Comparison of ENCODE assay signal across 10 cellular contexts in genomic region chr2:37647941-37648315, GRCh38. TPM values are rescaled to one million over a fixed set of nuclear protein-coding genes. Genes with fewer than 3 reads are reported as not detected.
A peak's percentile ranks its signal among the peaks of the same experiment; 100 is the strongest.
DNase-seq lines count a peak whose midpoint lies in the region; ATAC-seq, FAIRE-seq and TF ChIP-seq lines count a peak whose summit lies in the region.
"Had no signal": no experiment of that assay in that cellular context is flagged by ENCODE, and none has a peak within 500 bp of the region (broad histone marks: within the 10 kb centered on the region; RNA-seq: fewer than 3 reads in every experiment).

No MANE protein-coding gene starts in this region.

- BruUV-seq in GM12878 (replicated peaks; lab: Mats Ljungman, UMichigan), result no TSS peak

- SMC1A ChIA-PET in GM12878 (lab: Charles Lee; ENCODE audit: uncharacterized antibody, unreplicated experiment), result interaction anchor here (0.6 to 3.1 kb wide), 14 partner anchors 9 to 233 kb away, joined by 3 to 22 read pairs (median 5); no protein-coding TSS in a partner anchor

- TF ChIP-seq EP300 in GM12878 (IDR thresholded peaks at IDR 0.05; ENCODE audit: borderline replicate concordance in 1 of 2, control insufficient read depth in 1 of 2, low read depth in 2 of 2, low read length in 2 of 2), result no peak
- TF ChIP-seq EP300 in upper lobe of left lung (IDR thresholded peaks at IDR 0.05), result no peak

- H3K27me3 ChIP-seq in heart left ventricle (no peaks in the 10 kb centered on the region), GM12878 (replicated peaks in 1 of 2; ENCODE audit: control insufficient read depth in 2 of 2, insufficient read depth in 2 of 2, low read length in 1 of 2) (no peaks in the 10 kb centered on the region), upper lobe of left lung (no peaks in the 10 kb centered on the region)
- no peaks in the 10 kb centered on the region for H3K27me3 ChIP-seq in naive thymus-derived CD4-positive, alpha-beta T cell (ENCODE audit: control insufficient read depth in 2 of 2, insufficient read depth in 2 of 2, low read length in 2 of 2)

- TF ChIP-seq CTCF in heart left ventricle (IDR thresholded peaks at IDR 0.05) (no peak), GM12878 (IDR thresholded peaks at IDR 0.05 in 2 of 3, conservative IDR thresholded peaks at IDR 0.05 in 1 of 3; ENCODE audit: control insufficient read depth in 2 of 3, extremely low read depth in 1 of 3, insufficient read depth in 1 of 3, low read depth in 3 of 3, low read length in 3 of 3) (no peak), upper lobe of left lung (IDR thresholded peaks at IDR 0.05) (no peak)

- H3K4me1 ChIP-seq in heart left ventricle, result peaks cover 25 to 100% (median 91%) of the 10 kb centered on the region in 12 donors
- peaks cover 52% of the 10 kb centered on the region for H3K4me1 ChIP-seq in GM12878 (ENCODE audit: control insufficient read depth, insufficient read depth, low read length)
- peaks cover 43 to 91% of the 10 kb centered on the region in 2 donors for H3K4me1 ChIP-seq in naive thymus-derived CD4-positive, alpha-beta T cell (ENCODE audit: control insufficient read depth in 2 of 2, insufficient read depth in 2 of 2, low read length in 2 of 2)
- peaks cover 41 to 89% (median 67%) of the 10 kb centered on the region in 4 donors for H3K4me1 ChIP-seq in upper lobe of left lung

- H3K9ac ChIP-seq in GM12878 (ENCODE audit: control insufficient read depth, insufficient read depth, low read length), result no peak overlapping the region

- DNase-seq in heart left ventricle, result no peak
- DNase-seq in Right ventricle myocardium inferior (ENCODE audit: missing footprints), result no peak
- no peak for DNase-seq in GM12878 (ENCODE audit: low read depth, low spot score)
- DNase-seq in naive thymus-derived CD4-positive, alpha-beta T cell, result no peak
- DNase-seq in upper lobe of left lung, result no peak
- no peak for DNase-seq in stimulated activated CD4-positive, alpha-beta T cell treated with anti-CD3 and anti-CD28 coated beads, Interleukin-2, amount 100 ng/mL, for 24 hours
- no peak for DNase-seq in NCI-H1436 treated with DMSO at 0.1 percent for 48 hours (lab: John Stamatoyannopoulos, UW)
- DNase-seq in NCI-H345 (lab: John Stamatoyannopoulos, UW), result no peak
- DNase-seq: NCI-H1048, NCI-H82 had no signal

- H3K27me3 Mint-ChIP-seq in naive thymus-derived CD4-positive, alpha-beta T cell, result no peaks in the 10 kb centered on the region

- peak overlapping the region; percentile 17 to 79 (median 65) for H3K4me3 Mint-ChIP-seq in naive thymus-derived CD4-positive, alpha-beta T cell

- peaks cover 0 to 42% (median 36%) of the 10 kb centered on the region in 9 donors for H3K36me3 ChIP-seq in heart left ventricle
- peaks cover 26 to 37% of the 10 kb centered on the region in 2 experiments for H3K36me3 ChIP-seq in GM12878 (ENCODE audit: control insufficient read depth in 2 of 2, insufficient read depth in 2 of 2, low read length in 1 of 2)
- H3K36me3 ChIP-seq in naive thymus-derived CD4-positive, alpha-beta T cell (ENCODE audit: control insufficient read depth in 2 of 3, insufficient read depth in 3 of 3, low read length in 3 of 3), result peaks cover 0 to 10% (median 7%) of the 10 kb centered on the region in 3 experiments
- H3K36me3 ChIP-seq in upper lobe of left lung, result peaks cover 0 to 32% (median 6%) of the 10 kb centered on the region in 4 donors

- TF ChIP-seq POLR2A in heart left ventricle (IDR thresholded peaks at IDR 0.05) (no peak), GM12878 (IDR thresholded peaks at IDR 0.05; ENCODE audit: low read depth, low read length) (no peak), upper lobe of left lung (IDR thresholded peaks at IDR 0.05) (no peak)

- H4K20me1 ChIP-seq in GM12878 (ENCODE audit: control insufficient read depth, insufficient read depth), result no peaks in the 10 kb centered on the region

- peaks cover 63 to 95% (median 79%) of the 10 kb centered on the region in 7 donors for H3K4me1 Mint-ChIP-seq in naive thymus-derived CD4-positive, alpha-beta T cell

- H3K27ac ChIP-seq in heart left ventricle (peak overlapping the region; percentile 58 to 95 (median 90)), GM12878 (ENCODE audit: control insufficient read depth, insufficient read depth) (peak overlapping the region; percentile 64), upper lobe of left lung (peak overlapping the region; percentile 37 to 86 (median 80))
- H3K27ac ChIP-seq in naive thymus-derived CD4-positive, alpha-beta T cell (ENCODE audit: low read depth, low read length), result no peak overlapping the region

- peak overlapping the region; percentile 14; the same call in 1 of the 2 replicates for H3K4me2 ChIP-seq in GM12878 (ENCODE audit: control insufficient read depth, insufficient read depth)

- in situ Hi-C loops in GM12878 (cut with MboI), result no loop called here

- peaks cover 0 to 19% (median 4%) of the 10 kb centered on the region in 11 donors for H3K9me3 Mint-ChIP-seq in naive thymus-derived CD4-positive, alpha-beta T cell

- H3K4me3 ChIP-seq in heart left ventricle (peak overlapping the region in 1 of 12 donors; percentile 1), GM12878 (no peak overlapping the region), upper lobe of left lung (no peak overlapping the region)
- H3K4me3 ChIP-seq in naive thymus-derived CD4-positive, alpha-beta T cell (ENCODE audit: low read length), result peak overlapping the region; percentile 9

- ATAC-seq in heart left ventricle (no peak), Right ventricle myocardium inferior (no peak), GM12878 (no peak), upper lobe of left lung (ENCODE audit: low FRiP score in 2 of 2) (no peak)
- no peak for ATAC-seq in naive thymus-derived CD4-positive, alpha-beta T cell

- RAD21 ChIA-PET in GM12878 (lab: Charles Lee; ENCODE audit: unreplicated experiment), result interaction anchor here (0.9 to 4.4 kb wide), 6 partner anchors 11 to 232 kb away, joined by 3 to 18 read pairs (median 4); no protein-coding TSS in a partner anchor

- peaks cover 95% of the 10 kb centered on the region for H3K79me2 ChIP-seq in GM12878 (ENCODE audit: control insufficient read depth, insufficient read depth, low read length)

- TF ChIP-seq RAD21 in GM12878 (IDR thresholded peaks at IDR 0.05; ENCODE audit: insufficient read depth, low read depth, low read length), result no peak

- H3K9me3 ChIP-seq in heart left ventricle (peaks cover 0 to 7% (median 0%) of the 10 kb centered on the region in 12 donors), GM12878 (replicated peaks; ENCODE audit: control insufficient read depth, insufficient read depth, low read length) (peaks cover 8% of the 10 kb centered on the region), upper lobe of left lung (no peaks in the 10 kb centered on the region)
- no peaks in the 10 kb centered on the region for H3K9me3 ChIP-seq in naive thymus-derived CD4-positive, alpha-beta T cell (ENCODE audit: control insufficient read depth in 2 of 3, low read length in 3 of 3)

- peak overlapping the region; percentile 77 to 95 (median 90) for H3K27ac Mint-ChIP-seq in naive thymus-derived CD4-positive, alpha-beta T cell

- no peak overlapping the region for H2AFZ ChIP-seq in GM12878 (ENCODE audit: control insufficient read depth, low read depth, low read length)

- no peak for FAIRE-seq in GM12878 (lab: Jason Lieb, UNC)

- intact Hi-C loops in heart left ventricle (cut with DNase I), result loop anchor here in 2 of 10 donors (2.0 to 5.0 kb wide), 2 partner anchors 25 to 231 kb away; no protein-coding TSS in a partner anchor
- intact Hi-C loops in Right ventricle myocardium inferior (cut with DNase I), result no loop called here
- intact Hi-C loops in GM12878 (cut with micrococcal nuclease; ENCODE audit: unreplicated experiment), result no loop called here
- intact Hi-C loops in naive thymus-derived CD4-positive, alpha-beta T cell (cut with micrococcal nuclease), result loop anchor here in 1 of 2 donors (1.0 to 2.0 kb wide), 3 partner anchors 8 to 234 kb away; no protein-coding TSS in a partner anchor

- H3K36me3 Mint-ChIP-seq in naive thymus-derived CD4-positive, alpha-beta T cell, result peaks cover 13 to 60% (median 48%) of the 10 kb centered on the region in 5 donors

- WGBS in heart left ventricle, 4 donors, result 60 to 79% (median 68%) methylated on average over 2 of the region's 2 CpGs
- WGBS in GM12878 (ENCODE audit: insufficient coverage, insufficient replicate concordance, low lambda C conversion rate, missing lambda C conversion rate), result 51% methylated on average over 2 of the region's 2 CpGs
- 63 to 86% methylated on average over 2 of the region's 2 CpGs for WGBS in upper lobe of left lung, 2 donors

- CTCF ChIA-PET in GM12878 (lab: Yijun Ruan, JAX), result interaction anchor here (1.3 to 1.6 kb wide), 3 partner anchors 22 to 229 kb away, joined by 3 to 4 read pairs (median 4); no protein-coding TSS in a partner anchor
- CTCF ChIA-PET in naive thymus-derived CD4-positive, alpha-beta T cell (lab: Charles Lee), result interaction anchor here (1.1 kb wide), 2 partner anchors 20 to 243 kb away, joined by 3 read pairs; no protein-coding TSS in a partner anchor

- POLR2A ChIA-PET in GM12878 (lab: Charles Lee), result interaction anchor here (0.7 to 1.2 kb wide), 2 partner anchors 11 to 65 kb away, joined by 3 to 6 read pairs; no protein-coding TSS in a partner anchor
- POLR2A ChIA-PET in naive thymus-derived CD4-positive, alpha-beta T cell (lab: Charles Lee), result interaction anchor here (0.6 to 1.4 kb wide), 8 partner anchors 9 to 104 kb away, joined by 3 to 6 read pairs (median 4); no protein-coding TSS in a partner anchor

RNA-seq across cellular contexts. Expression of gene CDC42EP3, which starts 23.5 kb away (rescaled TPM):
- total RNA-seq in heart left ventricle, result 100 to 1,000 TPM in 6 of 9 donors, 10 to 100 TPM in 3; 84.5 to 189 (median 124) TPM
- 10 to 100 TPM; 32.5 to 52.8 TPM for polyA plus RNA-seq in heart left ventricle
- 91.3 TPM for total RNA-seq in Right ventricle myocardium inferior
- total RNA-seq in GM12878 (2013; cell fraction: nucleolus; rRNA removed), result 36.3 and 37.4 TPM in 2 replicates
- total RNA-seq in GM12878 (2014; rRNA removed), result 36.2 and 36.9 TPM in 2 replicates
- total RNA-seq in GM12878 (2014; rRNA removed; fragmentation: Illumina TruSeq; extraction: Trizol), result 44.6 and 46.5 TPM in 2 replicates
- total RNA-seq in GM12878 (2021), result 63.1 and 67.6 TPM in 2 replicates
- 8.8 TPM for polyA plus RNA-seq in GM12878 (2011; ENCODE audit: low read depth)
- polyA plus RNA-seq in GM12878 (2011; rRNA removed), result 47.3 and 47.4 TPM in 2 replicates
- polyA plus RNA-seq in GM12878 (2011; cell fraction: cytosol; rRNA removed), result 51.0 and 62.8 TPM in 2 replicates
- 33.6 and 47.7 TPM in 2 replicates for polyA plus RNA-seq in GM12878 (2011; cell fraction: nucleus; rRNA removed)
- polyA plus RNA-seq in GM12878 (2012), result 13.6 and 28.5 TPM in 2 replicates
- 86.9 and 109 TPM in 2 replicates for polyA plus RNA-seq in GM12878 (2014; fragmentation: Illumina TruSeq; extraction: Trizol)
- 10 to 100 TPM; 11.8 to 16.1 TPM for polyA plus RNA-seq in GM12878 (2014; fragmentation: Nextera tagmentation; extraction: Ambion mirVana)
- polyA plus RNA-seq in GM12878 (2014; rRNA removed), result 59.1 and 61.4 TPM in 2 replicates
- polyA plus RNA-seq in GM12878 (2016; fragmentation: Nextera tagmentation; extraction: Ambion mirVana), result 10 to 100 TPM; 58.4 to 66.1 TPM
- polyA minus RNA-seq in GM12878 (2011; rRNA and poly(A)+ RNA removed), result 32.6 and 52.1 TPM in 2 replicates
- polyA minus RNA-seq in GM12878 (2011; cell fraction: cytosol; rRNA and poly(A)+ RNA removed), result 18.0 and 24.0 TPM in 2 replicates
- 19.7 and 24.1 TPM in 2 replicates for polyA minus RNA-seq in GM12878 (2011; cell fraction: nucleus; rRNA and poly(A)+ RNA removed)
- total RNA-seq in naive thymus-derived CD4-positive, alpha-beta T cell, result 10 to 100 TPM; 15.9 to 96.3 (median 17.7) TPM
- 10 to 100 TPM; 26.7 to 29.2 TPM for polyA plus RNA-seq in naive thymus-derived CD4-positive, alpha-beta T cell
- 10 to 100 TPM; 24.5 to 76.2 (median 43.2) TPM for total RNA-seq in upper lobe of left lung
